Comparison of ENCODE assay signal across 8 cellular contexts in genomic region chr22:19965771-19966709, GRCh38. TPM values are rescaled to one million over a fixed set of nuclear protein-coding genes. Genes with fewer than 3 reads are reported as not detected.
DNase-seq lines count a peak whose midpoint lies in the region; ATAC-seq and TF ChIP-seq lines count a peak whose summit lies in the region.

No MANE protein-coding gene starts in this region.

- TF ChIP-seq CTCF in AG10803 (conservative IDR thresholded peaks at IDR 0.05; ENCODE audit: low read length) (peak; percentile 45), GM12875 (IDR thresholded peaks at IDR 0.05; ENCODE audit: borderline replicate concordance, insufficient read depth, low read depth, low read length) (peak; percentile 41; the same call in 1 of the 2 replicates), PC-3 (conservative IDR thresholded peaks at IDR 0.05; ENCODE audit: low read depth, low read length) (peak; percentile 37; the same call in 1 of the 2 replicates), foreskin fibroblast (IDR thresholded peaks at IDR 0.05; ENCODE audit: low read depth, low read length) (peak; percentile 31), spleen (IDR thresholded peaks at IDR 0.05 in 8 of 11, conservative IDR thresholded peaks at IDR 0.05 in 3 of 11) (peak in 3 of 11 experiments; percentile 13 to 30 (median 15)), testis (IDR thresholded peaks at IDR 0.05) (peak in 1 of 3 experiments; percentile 9)

- no peaks in the 10 kb centered on the region for H3K27me3 ChIP-seq in PC-3 (ENCODE audit: low read length)
- no peaks in the 10 kb centered on the region for H3K27me3 ChIP-seq in spleen (replicated peaks in 1 of 7)
- H3K27me3 ChIP-seq in testis: no peaks in the 10 kb centered on the region

- in situ Hi-C loops in G401 (cut with HindIII; ENCODE audit: low sequenced_read_pairs): loop anchor here (25.0 kb wide), 1 partner anchor 204 kb away; the partner anchor contains the start of gene TBX1

- BruUV-seq in PC-3 (replicated peaks; lab: Mats Ljungman, UMichigan): no TSS peak

- no peaks in the 10 kb centered on the region for H4K20me1 ChIP-seq in PC-3 (ENCODE audit: low read length)

- ATAC-seq in PC-3 (no peak), GM19328 (IDR thresholded peaks at IDR 0.05; ENCODE audit: unreplicated experiment) (no peak)

- DNase-seq in AG10803 (ENCODE audit: low read depth) (no peak), PC-3 (no peak), foreskin fibroblast (peak in 1 of 2 donors; percentile 35), G401 (ENCODE audit: low spot score) (no peak), spleen (no peak), testis (no peak)

- H3K27ac ChIP-seq in PC-3 (ENCODE audit: low read length) (no peak overlapping the region), spleen (peak overlapping the region in 3 of 8 donors; percentile 8 to 52 (median 27)), testis (no peak overlapping the region)

- H3K9me3 ChIP-seq in PC-3 (ENCODE audit: low read length): no peaks in the 10 kb centered on the region
- H3K9me3 ChIP-seq in spleen: no peaks in the 10 kb centered on the region
- H3K9me3 ChIP-seq in testis: no peaks in the 10 kb centered on the region

- H3K4me2 ChIP-seq in PC-3 (ENCODE audit: low read length): no peak overlapping the region

- POLR2A ChIA-PET in PC-3 (lab: Charles Lee; ENCODE audit: unreplicated experiment): no interaction called here

- no peaks in the 10 kb centered on the region for H3F3A ChIP-seq in PC-3 (ENCODE audit: low read length, unreplicated experiment)

- H3K36me3 ChIP-seq in PC-3 (ENCODE audit: low read depth, low read length) (no peaks in the 10 kb centered on the region; the same call in 1 of the 2 replicates), spleen (peaks cover 0 to 98% (median 40%) of the 10 kb centered on the region in 6 donors), testis (ENCODE audit: low read depth, missing control alignments) (no peaks in the 10 kb centered on the region)

- H2AFZ ChIP-seq in PC-3 (ENCODE audit: low read length): no peak overlapping the region

- CTCF ChIA-PET in PC-3 (lab: Charles Lee): interaction anchor here (0.7 kb wide), 1 partner anchor 221 kb away, joined by 3 read pairs; no protein-coding TSS in a partner anchor

- peaks cover 21% of the 10 kb centered on the region for H3K4me1 ChIP-seq in PC-3 (ENCODE audit: insufficient read depth, low read length)
- peaks cover 0 to 56% (median 17%) of the 10 kb centered on the region in 6 donors for H3K4me1 ChIP-seq in spleen
- H3K4me1 ChIP-seq in testis: no peaks in the 10 kb centered on the region

- peaks cover 10% of the 10 kb centered on the region for H3K79me2 ChIP-seq in PC-3 (ENCODE audit: low read length)

- intact Hi-C loops in PC-3 (cut with micrococcal nuclease): no loop called here
- intact Hi-C loops in spleen (cut with DNase I; ENCODE audit: low total_unique reads): no loop called here
- intact Hi-C loops in testis (cut with DNase I; ENCODE audit: low total_unique reads): no loop called here

- TF ChIP-seq POLR2A in spleen (IDR thresholded peaks at IDR 0.05) (no peak), testis (IDR thresholded peaks at IDR 0.05) (no peak)

- WGBS in spleen, 5 donors: 65 to 82% (median 74%) methylated on average over 10 of the region's 10 CpGs
- WGBS in testis, 2 donors: 85 to 93% methylated on average over 7 to 10 of the region's 10 CpGs

- H3K4me3 ChIP-seq in AG10803 (ENCODE audit: low read length) (no peak overlapping the region), GM12875 (ENCODE audit: low read depth, low read length) (no peak overlapping the region), PC-3 (ENCODE audit: low read length) (no peak overlapping the region), foreskin fibroblast (ENCODE audit: low read depth in 1 of 2, low read length in 2 of 2) (no peak overlapping the region), spleen (no peak overlapping the region), testis (no peak overlapping the region)

- no peaks in the 10 kb centered on the region for H3K9me2 ChIP-seq in PC-3 (replicated peaks; ENCODE audit: low read length)

- no peak overlapping the region for H3K9ac ChIP-seq in PC-3 (ENCODE audit: low read length)

RNA-seq across cellular contexts. Expression of gene TXNRD2, which starts 24.4 kb away (rescaled TPM):
- 23.0 and 32.1 TPM in 2 replicates for total RNA-seq in PC-3 (2014; rRNA removed)
- 86.5 and 96.6 TPM in 2 replicates for total RNA-seq in G401 (2014; rRNA removed; shearing (Covaris generic))
- 10 to 100 TPM; 21.6 to 44.8 (median 34.9) TPM for total RNA-seq in spleen
- polyA plus RNA-seq in spleen: 10 to 100 TPM; 23.3 to 45.9 (median 45.0) TPM
- total RNA-seq in testis: 10 to 100 TPM; 36.6 to 49.9 TPM
- 28.7 TPM for polyA plus RNA-seq in testis (ENCODE audit: insufficient read depth, low read depth, low replicate concordance)

RNA-seq across cellular contexts. Expression of gene COMT, which starts 24.5 kb away (rescaled TPM):
- total RNA-seq in PC-3 (2014; rRNA removed): 204 and 205 TPM in 2 replicates
- total RNA-seq in G401 (2014; rRNA removed; shearing (Covaris generic)): 142 and 187 TPM in 2 replicates
- 100 to 1,000 TPM in 5 of 7 donors, 10 to 100 TPM in 2; 86.4 to 216 (median 116) TPM for total RNA-seq in spleen
- 10 to 100 TPM; 63.5 to 98.0 (median 86.1) TPM for polyA plus RNA-seq in spleen
- 100 to 1,000 TPM; 278 to 427 TPM for total RNA-seq in testis
- 147 TPM for polyA plus RNA-seq in testis (ENCODE audit: insufficient read depth, low read depth, low replicate concordance)

RNA-seq across cellular contexts. Expression of gene ARVCF, which starts 50.6 kb away (rescaled TPM):
- total RNA-seq in PC-3 (2014; rRNA removed) (19.7 and 20.0 TPM in 2 replicates), spleen (10 to 100 TPM; 18.1 to 96.7 (median 29.5) TPM), testis (10 to 100 TPM; 43.2 to 57.7 TPM)
- total RNA-seq in G401 (2014; rRNA removed; shearing (Covaris generic)): 13.8 and 14.9 TPM in 2 replicates
- polyA plus RNA-seq in spleen (10 to 100 TPM in 2 of 3 donors, 1 to 10 TPM in 1; 9.4 to 42.5 (median 10.4) TPM), testis (ENCODE audit: insufficient read depth, low read depth, low replicate concordance) (21.1 TPM)

RNA-seq across cellular contexts. Expression of gene TANGO2, which starts 54.9 kb away (rescaled TPM):
- total RNA-seq in PC-3 (2014; rRNA removed) (23.5 and 33.7 TPM in 2 replicates), spleen (10 to 100 TPM; 35.9 to 72.2 (median 57.2) TPM), testis (10 to 100 TPM; 13.5 to 21.5 TPM)
- total RNA-seq in G401 (2014; rRNA removed; shearing (Covaris generic)): 13.2 and 19.0 TPM in 2 replicates
- polyA plus RNA-seq in spleen (10 to 100 TPM; 18.7 to 30.9 (median 21.6) TPM), testis (ENCODE audit: insufficient read depth, low read depth, low replicate concordance) (19.0 TPM)
